ENCODE assay signal across 1 cellular context in the genomic region with DNA sequence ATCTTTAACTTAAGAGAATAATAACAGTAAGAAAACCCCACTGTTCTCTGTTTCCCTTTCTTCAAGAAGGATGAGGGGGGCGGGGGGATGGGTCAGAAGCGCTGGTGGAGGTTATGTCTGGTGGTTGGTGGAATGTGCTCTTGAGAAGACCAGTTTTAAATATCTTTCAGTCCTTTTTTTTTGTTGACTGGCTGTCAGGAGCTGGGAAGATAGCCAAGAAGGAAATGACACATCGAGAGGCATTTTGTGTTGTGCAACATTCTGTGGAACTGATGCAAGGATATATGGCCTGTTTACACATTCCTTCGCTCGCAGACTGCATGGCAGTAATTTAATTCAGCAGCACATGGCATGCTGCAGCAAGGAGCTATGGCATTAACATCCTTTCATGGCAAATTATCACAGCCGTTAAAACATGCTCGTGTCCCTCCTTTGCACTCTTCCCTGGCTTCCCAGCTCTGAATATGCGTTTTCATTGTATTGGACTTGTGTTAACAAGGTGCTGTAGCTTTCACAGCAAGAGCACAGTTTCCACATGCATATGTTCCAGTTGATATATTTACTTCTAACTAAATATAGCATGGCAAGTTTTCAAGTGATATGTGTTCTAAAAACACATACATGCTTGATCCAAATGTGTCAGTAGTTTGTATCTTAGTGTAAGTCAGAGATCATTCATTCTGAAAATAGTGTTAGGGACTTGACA.
TF ChIP-seq lines count a peak whose summit lies in the region.

No MANE protein-coding gene starts in this region.

TF ChIP-seq in HepG2, 621 proteins besides CTCF, POLR2A, EP300 and RAD21 (continued from another document and continues in another):
- peak; percentile 97 for TF ChIP-seq HOXA5 (CRISPR knock-in tag; IDR thresholded peaks at IDR 0.05)
- no peak for TF ChIP-seq ZNF850 (CRISPR knock-in tag; conservative IDR thresholded peaks at IDR 0.05)
- peak; percentile 57 for TF ChIP-seq ATF1 (CRISPR knock-in tag; IDR thresholded peaks at IDR 0.05)
- peak; percentile 96 for TF ChIP-seq HOXD1 (CRISPR knock-in tag; IDR thresholded peaks at IDR 0.05)
- TF ChIP-seq HMG20B (CRISPR knock-in tag; conservative IDR thresholded peaks at IDR 0.05), result peak; percentile 75; the same call in 1 of the 2 replicates
- TF ChIP-seq HMGA1 (CRISPR knock-in tag; conservative IDR thresholded peaks at IDR 0.05), result no peak
- TF ChIP-seq, protein P1, sequence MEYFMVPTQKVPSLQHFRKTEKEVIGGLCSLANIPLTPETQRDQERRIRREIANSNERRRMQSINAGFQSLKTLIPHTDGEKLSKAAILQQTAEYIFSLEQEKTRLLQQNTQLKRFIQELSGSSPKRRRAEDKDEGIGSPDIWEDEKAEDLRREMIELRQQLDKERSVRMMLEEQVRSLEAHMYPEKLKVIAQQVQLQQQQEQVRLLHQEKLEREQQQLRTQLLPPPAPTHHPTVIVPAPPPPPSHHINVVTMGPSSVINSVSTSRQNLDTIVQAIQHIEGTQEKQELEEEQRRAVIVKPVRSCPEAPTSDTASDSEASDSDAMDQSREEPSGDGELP (IDR thresholded peaks at IDR 0.05; ENCODE audit: borderline replicate concordance, low read depth), result peak; percentile 68; the same call in 1 of the 2 replicates
- TF ChIP-seq EED (CRISPR knock-in tag; IDR thresholded peaks at IDR 0.05), result no peak
- TF ChIP-seq, protein P2, sequence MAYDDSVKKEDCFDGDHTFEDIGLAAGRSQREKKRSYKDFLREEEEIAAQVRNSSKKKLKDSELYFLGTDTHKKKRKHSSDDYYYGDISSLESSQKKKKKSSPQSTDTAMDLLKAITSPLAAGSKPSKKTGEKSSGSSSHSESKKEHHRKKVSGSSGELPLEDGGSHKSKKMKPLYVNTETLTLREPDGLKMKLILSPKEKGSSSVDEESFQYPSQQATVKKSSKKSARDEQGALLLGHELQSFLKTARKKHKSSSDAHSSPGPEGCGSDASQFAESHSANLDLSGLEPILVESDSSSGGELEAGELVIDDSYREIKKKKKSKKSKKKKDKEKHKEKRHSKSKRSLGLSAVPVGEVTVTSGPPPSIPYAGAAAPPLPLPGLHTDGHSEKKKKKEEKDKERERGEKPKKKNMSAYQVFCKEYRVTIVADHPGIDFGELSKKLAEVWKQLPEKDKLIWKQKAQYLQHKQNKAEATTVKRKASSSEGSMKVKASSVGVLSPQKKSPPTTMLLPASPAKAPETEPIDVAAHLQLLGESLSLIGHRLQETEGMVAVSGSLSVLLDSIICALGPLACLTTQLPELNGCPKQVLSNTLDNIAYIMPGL (CRISPR knock-in tag; IDR thresholded peaks at IDR 0.05; ENCODE audit: borderline replicate concordance in 1 of 2, low read depth in 1 of 2), result peak in 1 of 2 experiments; percentile 70; a peak in 1 of 4 replicates
- TF ChIP-seq ZNF543 (CRISPR knock-in tag; IDR thresholded peaks at IDR 0.05), result peak; percentile 78; the same call in 1 of the 2 replicates
- TF ChIP-seq HDAC6 (IDR thresholded peaks at IDR 0.05; ENCODE audit: low read depth, low read length), result no peak
- peak; percentile 70; the same call in 1 of the 2 replicates for TF ChIP-seq ZNF772 (CRISPR knock-in tag; IDR thresholded peaks at IDR 0.05)
- peak; percentile 88 for TF ChIP-seq FOXC1 (CRISPR knock-in tag; IDR thresholded peaks at IDR 0.05; ENCODE audit: borderline replicate concordance)
- peak; percentile 85 for TF ChIP-seq KDM3A (CRISPR knock-in tag; IDR thresholded peaks at IDR 0.05; ENCODE audit: low read depth)
- TF ChIP-seq, protein P3, sequence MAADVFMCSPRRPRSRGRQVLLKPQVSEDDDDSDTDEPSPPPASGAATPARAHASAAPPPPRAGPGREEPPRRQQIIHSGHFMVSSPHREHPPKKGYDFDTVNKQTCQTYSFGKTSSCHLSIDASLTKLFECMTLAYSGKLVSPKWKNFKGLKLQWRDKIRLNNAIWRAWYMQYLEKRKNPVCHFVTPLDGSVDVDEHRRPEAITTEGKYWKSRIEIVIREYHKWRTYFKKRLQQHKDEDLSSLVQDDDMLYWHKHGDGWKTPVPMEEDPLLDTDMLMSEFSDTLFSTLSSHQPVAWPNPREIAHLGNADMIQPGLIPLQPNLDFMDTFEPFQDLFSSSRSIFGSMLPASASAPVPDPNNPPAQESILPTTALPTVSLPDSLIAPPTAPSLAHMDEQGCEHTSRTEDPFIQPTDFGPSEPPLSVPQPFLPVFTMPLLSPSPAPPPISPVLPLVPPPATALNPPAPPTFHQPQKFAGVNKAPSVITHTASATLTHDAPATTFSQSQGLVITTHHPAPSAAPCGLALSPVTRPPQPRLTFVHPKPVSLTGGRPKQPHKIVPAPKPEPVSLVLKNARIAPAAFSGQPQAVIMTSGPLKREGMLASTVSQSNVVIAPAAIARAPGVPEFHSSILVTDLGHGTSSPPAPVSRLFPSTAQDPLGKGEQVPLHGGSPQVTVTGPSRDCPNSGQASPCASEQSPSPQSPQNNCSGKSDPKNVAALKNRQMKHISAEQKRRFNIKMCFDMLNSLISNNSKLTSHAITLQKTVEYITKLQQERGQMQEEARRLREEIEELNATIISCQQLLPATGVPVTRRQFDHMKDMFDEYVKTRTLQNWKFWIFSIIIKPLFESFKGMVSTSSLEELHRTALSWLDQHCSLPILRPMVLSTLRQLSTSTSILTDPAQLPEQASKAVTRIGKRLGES (CRISPR knock-in tag; IDR thresholded peaks at IDR 0.05; ENCODE audit: borderline replicate concordance), result no peak
- TF ChIP-seq ZNF879 (CRISPR knock-in tag; IDR thresholded peaks at IDR 0.05), result peak; percentile 68; the same call in 1 of the 2 replicates
- no peak for TF ChIP-seq ZBTB3 (CRISPR knock-in tag; IDR thresholded peaks at IDR 0.05; ENCODE audit: borderline replicate concordance, low read depth)
- no peak for TF ChIP-seq ARHGAP35 (CRISPR knock-in tag; IDR thresholded peaks at IDR 0.05; ENCODE audit: borderline replicate concordance)
- TF ChIP-seq, protein P4, sequence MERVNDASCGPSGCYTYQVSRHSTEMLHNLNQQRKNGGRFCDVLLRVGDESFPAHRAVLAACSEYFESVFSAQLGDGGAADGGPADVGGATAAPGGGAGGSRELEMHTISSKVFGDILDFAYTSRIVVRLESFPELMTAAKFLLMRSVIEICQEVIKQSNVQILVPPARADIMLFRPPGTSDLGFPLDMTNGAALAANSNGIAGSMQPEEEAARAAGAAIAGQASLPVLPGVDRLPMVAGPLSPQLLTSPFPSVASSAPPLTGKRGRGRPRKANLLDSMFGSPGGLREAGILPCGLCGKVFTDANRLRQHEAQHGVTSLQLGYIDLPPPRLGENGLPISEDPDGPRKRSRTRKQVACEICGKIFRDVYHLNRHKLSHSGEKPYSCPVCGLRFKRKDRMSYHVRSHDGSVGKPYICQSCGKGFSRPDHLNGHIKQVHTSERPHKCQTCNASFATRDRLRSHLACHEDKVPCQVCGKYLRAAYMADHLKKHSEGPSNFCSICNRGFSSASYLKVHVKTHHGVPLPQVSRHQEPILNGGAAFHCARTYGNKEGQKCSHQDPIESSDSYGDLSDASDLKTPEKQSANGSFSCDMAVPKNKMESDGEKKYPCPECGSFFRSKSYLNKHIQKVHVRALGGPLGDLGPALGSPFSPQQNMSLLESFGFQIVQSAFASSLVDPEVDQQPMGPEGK (CRISPR knock-in tag; IDR thresholded peaks at IDR 0.05), result peak; percentile 67
- TF ChIP-seq, protein P5, sequence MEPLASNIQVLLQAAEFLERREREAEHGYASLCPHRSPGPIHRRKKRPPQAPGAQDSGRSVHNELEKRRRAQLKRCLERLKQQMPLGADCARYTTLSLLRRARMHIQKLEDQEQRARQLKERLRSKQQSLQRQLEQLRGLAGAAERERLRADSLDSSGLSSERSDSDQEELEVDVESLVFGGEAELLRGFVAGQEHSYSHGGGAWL (CRISPR knock-in tag; IDR thresholded peaks at IDR 0.05), result no peak
- TF ChIP-seq ZNF3 (CRISPR knock-in tag; IDR thresholded peaks at IDR 0.05), result peak; percentile 87; the same call in 1 of the 2 replicates
- peak; percentile 85 for TF ChIP-seq SMARCC2 (IDR thresholded peaks at IDR 0.05)
- TF ChIP-seq, protein P6, sequence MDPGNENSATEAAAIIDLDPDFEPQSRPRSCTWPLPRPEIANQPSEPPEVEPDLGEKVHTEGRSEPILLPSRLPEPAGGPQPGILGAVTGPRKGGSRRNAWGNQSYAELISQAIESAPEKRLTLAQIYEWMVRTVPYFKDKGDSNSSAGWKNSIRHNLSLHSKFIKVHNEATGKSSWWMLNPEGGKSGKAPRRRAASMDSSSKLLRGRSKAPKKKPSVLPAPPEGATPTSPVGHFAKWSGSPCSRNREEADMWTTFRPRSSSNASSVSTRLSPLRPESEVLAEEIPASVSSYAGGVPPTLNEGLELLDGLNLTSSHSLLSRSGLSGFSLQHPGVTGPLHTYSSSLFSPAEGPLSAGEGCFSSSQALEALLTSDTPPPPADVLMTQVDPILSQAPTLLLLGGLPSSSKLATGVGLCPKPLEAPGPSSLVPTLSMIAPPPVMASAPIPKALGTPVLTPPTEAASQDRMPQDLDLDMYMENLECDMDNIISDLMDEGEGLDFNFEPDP (CRISPR knock-in tag; conservative IDR thresholded peaks at IDR 0.05), result no peak
- peak; percentile 77 for TF ChIP-seq PHF21A (CRISPR knock-in tag; IDR thresholded peaks at IDR 0.05)
- TF ChIP-seq, protein P7, sequence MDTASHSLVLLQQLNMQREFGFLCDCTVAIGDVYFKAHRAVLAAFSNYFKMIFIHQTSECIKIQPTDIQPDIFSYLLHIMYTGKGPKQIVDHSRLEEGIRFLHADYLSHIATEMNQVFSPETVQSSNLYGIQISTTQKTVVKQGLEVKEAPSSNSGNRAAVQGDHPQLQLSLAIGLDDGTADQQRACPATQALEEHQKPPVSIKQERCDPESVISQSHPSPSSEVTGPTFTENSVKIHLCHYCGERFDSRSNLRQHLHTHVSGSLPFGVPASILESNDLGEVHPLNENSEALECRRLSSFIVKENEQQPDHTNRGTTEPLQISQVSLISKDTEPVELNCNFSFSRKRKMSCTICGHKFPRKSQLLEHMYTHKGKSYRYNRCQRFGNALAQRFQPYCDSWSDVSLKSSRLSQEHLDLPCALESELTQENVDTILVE (CRISPR knock-in tag; IDR thresholded peaks at IDR 0.05), result peak; percentile 94
- TF ChIP-seq, protein P8, sequence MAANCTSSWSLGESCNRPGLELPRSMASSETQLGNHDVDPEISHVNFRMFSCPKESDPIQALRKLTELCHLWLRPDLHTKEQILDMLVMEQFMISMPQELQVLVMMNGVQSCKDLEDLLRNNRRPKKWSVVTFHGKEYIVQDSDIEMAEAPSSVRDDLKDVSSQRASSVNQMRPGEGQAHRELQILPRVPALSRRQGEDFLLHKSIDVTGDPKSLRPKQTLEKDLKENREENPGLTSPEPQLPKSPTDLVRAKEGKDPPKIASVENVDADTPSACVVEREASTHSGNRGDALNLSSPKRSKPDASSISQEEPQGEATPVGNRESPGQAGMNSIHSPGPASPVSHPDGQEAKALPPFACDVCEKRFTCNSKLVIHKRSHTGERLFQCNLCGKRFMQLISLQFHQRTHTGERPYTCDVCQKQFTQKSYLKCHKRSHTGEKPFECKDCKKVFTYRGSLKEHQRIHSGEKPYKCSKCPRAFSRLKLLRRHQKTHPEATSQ (CRISPR knock-in tag; IDR thresholded peaks at IDR 0.05; ENCODE audit: borderline replicate concordance), result peak; percentile 70; the same call in 1 of the 2 replicates
- TF ChIP-seq KLF16 (CRISPR knock-in tag; IDR thresholded peaks at IDR 0.05), result peak in 1 of 2 experiments; percentile 98; a peak in 2 of 4 replicates
- TF ChIP-seq REPIN1 (CRISPR knock-in tag; IDR thresholded peaks at IDR 0.05; ENCODE audit: borderline replicate concordance, low read depth), result peak; percentile 87
- TF ChIP-seq, protein P9, sequence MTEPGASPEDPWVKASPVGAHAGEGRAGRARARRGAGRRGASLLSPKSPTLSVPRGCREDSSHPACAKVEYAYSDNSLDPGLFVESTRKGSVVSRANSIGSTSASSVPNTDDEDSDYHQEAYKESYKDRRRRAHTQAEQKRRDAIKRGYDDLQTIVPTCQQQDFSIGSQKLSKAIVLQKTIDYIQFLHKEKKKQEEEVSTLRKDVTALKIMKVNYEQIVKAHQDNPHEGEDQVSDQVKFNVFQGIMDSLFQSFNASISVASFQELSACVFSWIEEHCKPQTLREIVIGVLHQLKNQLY (CRISPR knock-in tag; IDR thresholded peaks at IDR 0.05), result peak; percentile 91
- TF ChIP-seq SAP130 (CRISPR knock-in tag; IDR thresholded peaks at IDR 0.05; ENCODE audit: low read depth), result peak; percentile 98
- no peak for TF ChIP-seq SYNCRIP (IDR thresholded peaks at IDR 0.05; ENCODE audit: insufficient read depth, low read depth, low read length)
- no peak for TF ChIP-seq ZNF83 (CRISPR knock-in tag; IDR thresholded peaks at IDR 0.05; ENCODE audit: borderline replicate concordance)
- peak; percentile 73; the same call in 1 of the 2 replicates for TF ChIP-seq ZMYM3 (CRISPR knock-in tag; IDR thresholded peaks at IDR 0.05)
- peak; percentile 45; the same call in 1 of the 2 replicates for TF ChIP-seq ZNF607 (CRISPR knock-in tag; IDR thresholded peaks at IDR 0.05; ENCODE audit: borderline replicate concordance)
- TF ChIP-seq MBD4 (IDR thresholded peaks at IDR 0.05; ENCODE audit: borderline replicate concordance, low read length), result 0 out of 2 replicates have a peak, but pooled peaks have one; percentile 93
- TF ChIP-seq, protein P10, sequence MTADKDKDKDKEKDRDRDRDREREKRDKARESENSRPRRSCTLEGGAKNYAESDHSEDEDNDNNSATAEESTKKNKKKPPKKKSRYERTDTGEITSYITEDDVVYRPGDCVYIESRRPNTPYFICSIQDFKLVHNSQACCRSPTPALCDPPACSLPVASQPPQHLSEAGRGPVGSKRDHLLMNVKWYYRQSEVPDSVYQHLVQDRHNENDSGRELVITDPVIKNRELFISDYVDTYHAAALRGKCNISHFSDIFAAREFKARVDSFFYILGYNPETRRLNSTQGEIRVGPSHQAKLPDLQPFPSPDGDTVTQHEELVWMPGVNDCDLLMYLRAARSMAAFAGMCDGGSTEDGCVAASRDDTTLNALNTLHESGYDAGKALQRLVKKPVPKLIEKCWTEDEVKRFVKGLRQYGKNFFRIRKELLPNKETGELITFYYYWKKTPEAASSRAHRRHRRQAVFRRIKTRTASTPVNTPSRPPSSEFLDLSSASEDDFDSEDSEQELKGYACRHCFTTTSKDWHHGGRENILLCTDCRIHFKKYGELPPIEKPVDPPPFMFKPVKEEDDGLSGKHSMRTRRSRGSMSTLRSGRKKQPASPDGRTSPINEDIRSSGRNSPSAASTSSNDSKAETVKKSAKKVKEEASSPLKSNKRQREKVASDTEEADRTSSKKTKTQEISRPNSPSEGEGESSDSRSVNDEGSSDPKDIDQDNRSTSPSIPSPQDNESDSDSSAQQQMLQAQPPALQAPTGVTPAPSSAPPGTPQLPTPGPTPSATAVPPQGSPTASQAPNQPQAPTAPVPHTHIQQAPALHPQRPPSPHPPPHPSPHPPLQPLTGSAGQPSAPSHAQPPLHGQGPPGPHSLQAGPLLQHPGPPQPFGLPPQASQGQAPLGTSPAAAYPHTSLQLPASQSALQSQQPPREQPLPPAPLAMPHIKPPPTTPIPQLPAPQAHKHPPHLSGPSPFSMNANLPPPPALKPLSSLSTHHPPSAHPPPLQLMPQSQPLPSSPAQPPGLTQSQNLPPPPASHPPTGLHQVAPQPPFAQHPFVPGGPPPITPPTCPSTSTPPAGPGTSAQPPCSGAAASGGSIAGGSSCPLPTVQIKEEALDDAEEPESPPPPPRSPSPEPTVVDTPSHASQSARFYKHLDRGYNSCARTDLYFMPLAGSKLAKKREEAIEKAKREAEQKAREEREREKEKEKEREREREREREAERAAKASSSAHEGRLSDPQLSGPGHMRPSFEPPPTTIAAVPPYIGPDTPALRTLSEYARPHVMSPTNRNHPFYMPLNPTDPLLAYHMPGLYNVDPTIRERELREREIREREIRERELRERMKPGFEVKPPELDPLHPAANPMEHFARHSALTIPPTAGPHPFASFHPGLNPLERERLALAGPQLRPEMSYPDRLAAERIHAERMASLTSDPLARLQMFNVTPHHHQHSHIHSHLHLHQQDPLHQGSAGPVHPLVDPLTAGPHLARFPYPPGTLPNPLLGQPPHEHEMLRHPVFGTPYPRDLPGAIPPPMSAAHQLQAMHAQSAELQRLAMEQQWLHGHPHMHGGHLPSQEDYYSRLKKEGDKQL (CRISPR knock-in tag; IDR thresholded peaks at IDR 0.05; ENCODE audit: low read depth), result peak; percentile 88
- peak; percentile 75 for TF ChIP-seq KDM2A (CRISPR knock-in tag; IDR thresholded peaks at IDR 0.05; ENCODE audit: borderline replicate concordance, low read depth)
